Comparison of ENCODE assay signal across 1 cellular context in genomic region chr9:124695280-124695890, GRCh38.
A peak's percentile ranks its signal among the peaks of the same experiment; 100 is the strongest.
TF ChIP-seq lines count a peak whose summit lies in the region.

No MANE protein-coding gene starts in this region.

TF ChIP-seq in SK-N-SH, 30 proteins besides CTCF, POLR2A, EP300 and RAD21 (continued from another document):
- TF ChIP-seq RXRA (IDR thresholded peaks at IDR 0.05; ENCODE audit: borderline replicate concordance, low read depth) (peak; percentile 29; the same call in 1 of the 2 replicates), JUND (IDR thresholded peaks at IDR 0.05) (peak; percentile 40; the same call in 1 of the 2 replicates), FOSL2 (IDR thresholded peaks at IDR 0.05; ENCODE audit: borderline replicate concordance, low read depth) (peak; percentile 56; the same call in 1 of the 2 replicates)
